7 cellular contexts compared by ENCODE assay signal in genomic region chr2:87514515-87514914, GRCh38.
A peak's percentile ranks its signal among the peaks of the same experiment; 100 is the strongest.
DNase-seq lines count a peak whose midpoint lies in the region; ATAC-seq, FAIRE-seq and TF ChIP-seq lines count a peak whose summit lies in the region.
"Not testable (repeated sequence)": the region's sequence is repeated elsewhere in the genome, so short reads cannot be mapped to it uniquely, and the experiment has no call there.

No MANE protein-coding gene starts in this region.

- H3K27ac Mint-ChIP-seq in GM23338, result not testable (repeated sequence)
- H3K27ac Mint-ChIP-seq in T-helper 17 cell, result peak overlapping the region; percentile 96

- H3K4me1 Mint-ChIP-seq in GM23338, T-helper 17 cell: not testable (repeated sequence)

- intact Hi-C loops in OCI-LY7 (cut with micrococcal nuclease; ENCODE audit: unreplicated experiment); K562 (cut with micrococcal nuclease): not testable (repeated sequence)

- H3K4me2 ChIP-seq in A549; GM23338; Karpas-422 (ENCODE audit: low read depth, low read length, poor library complexity, severe bottlenecking); OCI-LY7 (ENCODE audit: low read length); K562 (ENCODE audit: insufficient read depth, low read length): not testable (repeated sequence)

- DNase-seq in A549 (ENCODE audit: low read depth in 1 of 2, low spot score in 1 of 2); GM23338 (ENCODE audit: low spot score); Karpas-422; OCI-LY7 (ENCODE audit: low spot score); T-helper 17 cell; K562 (ENCODE audit: extremely low read depth in 1 of 4, low spot score in 3 of 4); left lobe of liver (ENCODE audit: low spot score): not testable (repeated sequence)

- TF ChIP-seq EP300 in A549 (IDR thresholded peaks at IDR 0.05); K562 (IDR thresholded peaks at IDR 0.05; ENCODE audit: low read length): not testable (repeated sequence)

- CTCF ChIA-PET in A549 (lab: Yijun Ruan, JAX); OCI-LY7 (lab: Charles Lee; ENCODE audit: unreplicated experiment); K562 (lab: Yijun Ruan, JAX; ENCODE audit: low intra/inter-chr PET ratio): not testable (repeated sequence)

- H3K4me3 ChIP-seq in A549; GM23338; Karpas-422 (ENCODE audit: low read length); OCI-LY7 (ENCODE audit: low read depth, low read length, poor library complexity, severe bottlenecking); K562: not testable (repeated sequence)

- not testable (repeated sequence) for H3K27me3 ChIP-seq in GM23338 (ENCODE audit: insufficient read depth); Karpas-422 (ENCODE audit: low read length); K562 (ENCODE audit: control insufficient read depth in 2 of 2, insufficient read depth in 2 of 2, low read length in 2 of 2)

- peak; percentile 47 to 51; a peak in 5 of 6 replicates for ATAC-seq in A549
- peak; percentile 60 for ATAC-seq in GM23338
- not testable (repeated sequence) for ATAC-seq in T-helper 17 cell
- peak; percentile 40 for ATAC-seq in K562
- ATAC-seq in left lobe of liver, result peak; percentile 28

- not testable (repeated sequence) for H3K9me1 ChIP-seq in K562 (ENCODE audit: control insufficient read depth, insufficient read depth, low read length)

- not testable (repeated sequence) for TF ChIP-seq CTCF in A549 (IDR thresholded peaks at IDR 0.05); GM23338 (conservative IDR thresholded peaks at IDR 0.05; ENCODE audit: low read depth in 2 of 2); OCI-LY7 (conservative IDR thresholded peaks at IDR 0.05; ENCODE audit: low read length); K562 (IDR thresholded peaks at IDR 0.05 in 2 of 3, conservative IDR thresholded peaks at IDR 0.05 in 1 of 3; ENCODE audit: insufficient read depth in 2 of 3, low read depth in 1 of 3, low read length in 3 of 3)

- H3K9me2 ChIP-seq in GM23338 (ENCODE audit: insufficient read depth); Karpas-422 (replicated peaks; ENCODE audit: insufficient read depth, low read length); OCI-LY7 (ENCODE audit: insufficient read depth, low read length): not testable (repeated sequence)

- H3K9ac ChIP-seq in Karpas-422 (ENCODE audit: low read length), result peak overlapping the region; percentile 55; the same call in 1 of the 2 replicates
- not testable (repeated sequence) for H3K9ac ChIP-seq in K562 (ENCODE audit: insufficient read depth in 1 of 2, low read depth in 2 of 2, low read length in 2 of 2)

- not testable (repeated sequence) for TF ChIP-seq POLR2A in A549 (IDR thresholded peaks at IDR 0.05; ENCODE audit: low read length); K562 (conservative IDR thresholded peaks at IDR 0.05)

- H3K27me3 Mint-ChIP-seq in GM23338 (ENCODE audit: insufficient read depth, low read depth, poor library complexity); T-helper 17 cell: not testable (repeated sequence)

- not testable (repeated sequence) for H4K20me1 ChIP-seq in GM23338 (replicated peaks; ENCODE audit: insufficient read depth); Karpas-422 (ENCODE audit: insufficient read depth, low read depth, low read length); OCI-LY7 (ENCODE audit: insufficient read depth, low read length); K562 (replicated peaks; ENCODE audit: control insufficient read depth, insufficient read depth, low read length)

- not testable (repeated sequence) for H3K79me2 ChIP-seq in GM23338 (replicated peaks; ENCODE audit: insufficient read depth); OCI-LY7 (ENCODE audit: insufficient read depth, low read depth, low read length)
- H3K79me2 ChIP-seq in Karpas-422 (ENCODE audit: low read length) (peaks cover 32% of the 10 kb centered on the region), K562 (ENCODE audit: control insufficient read depth, insufficient read depth, low read length) (peaks cover 46% of the 10 kb centered on the region)

- not testable (repeated sequence) for H3K4me1 ChIP-seq in A549; GM23338 (ENCODE audit: insufficient read depth); K562 (replicated peaks in 1 of 2; ENCODE audit: control insufficient read depth in 2 of 2, insufficient read depth in 2 of 2, low read length in 2 of 2)
- H3K4me1 ChIP-seq in Karpas-422 (ENCODE audit: low read length) (peaks cover 64% of the 10 kb centered on the region), OCI-LY7 (ENCODE audit: insufficient read depth, low read length, poor library complexity, severe bottlenecking) (peaks cover 38% of the 10 kb centered on the region)

- WGBS in A549 (ENCODE audit: missing lambda C conversion rate), result no CpG with 5 or more reads among the region's 7 CpGs
- WGBS in K562 (ENCODE audit: insufficient coverage, low coverage, missing lambda C conversion rate), result no CpG with 5 or more reads among the region's 7 CpGs

- not testable (repeated sequence) for H3K4me3 Mint-ChIP-seq in GM23338, T-helper 17 cell

- H3K36me3 ChIP-seq in GM23338 (ENCODE audit: insufficient read depth); Karpas-422 (ENCODE audit: insufficient read depth, low read length); OCI-LY7 (ENCODE audit: insufficient read depth, low read length); K562 (ENCODE audit: control insufficient read depth, insufficient read depth, low read length): not testable (repeated sequence)

- POLR2A ChIA-PET in A549 (lab: Yijun Ruan, JAX); OCI-LY7 (lab: Charles Lee); K562 (lab: Yijun Ruan, JAX): not testable (repeated sequence)

- H3F3A ChIP-seq in GM23338 (replicated peaks; ENCODE audit: low read depth), result not testable (repeated sequence)

- not testable (repeated sequence) for H2AFZ ChIP-seq in GM23338; Karpas-422 (ENCODE audit: low read length); OCI-LY7 (ENCODE audit: low read length); K562 (ENCODE audit: low read depth, low read length)

- in situ Hi-C loops in K562 (cut with MboI), result not testable (repeated sequence)

- not testable (repeated sequence) for FAIRE-seq in A549 (lab: Jason Lieb, UNC)
- peak; percentile 35 for FAIRE-seq in K562 (lab: Jason Lieb, UNC)

- H3K9me3 ChIP-seq in A549; Karpas-422 (ENCODE audit: low read length); OCI-LY7 (ENCODE audit: low read length); T-helper 17 cell (ENCODE audit: control insufficient read depth, low read length, poor library complexity, severe bottlenecking); K562 (replicated peaks; ENCODE audit: control insufficient read depth, insufficient read depth, low read depth, low read length): not testable (repeated sequence)

- TF ChIP-seq RAD21 in A549 (conservative IDR thresholded peaks at IDR 0.05 in 1 of 2, IDR thresholded peaks at IDR 0.05 in 1 of 2); K562 (CRISPR knock-in tag; conservative IDR thresholded peaks at IDR 0.05 in 1 of 2, IDR thresholded peaks at IDR 0.05 in 1 of 2): not testable (repeated sequence)

- H3K27ac ChIP-seq in A549; GM23338 (ENCODE audit: low read depth); K562 (ENCODE audit: extremely low read depth, low read depth, low read length): not testable (repeated sequence)
- H3K27ac ChIP-seq in Karpas-422 (ENCODE audit: low read length) (peak overlapping the region; percentile 87), OCI-LY7 (ENCODE audit: low read depth, low read length, poor library complexity, severe bottlenecking) (peak overlapping the region; percentile 47)

- not testable (repeated sequence) for H3K9me3 Mint-ChIP-seq in GM23338

- H3K36me3 Mint-ChIP-seq in GM23338 (ENCODE audit: low read depth); T-helper 17 cell (ENCODE audit: low read depth): not testable (repeated sequence)

- not testable (repeated sequence) for BruUV-seq in OCI-LY7 (replicated peaks; lab: Mats Ljungman, UMichigan); K562 (replicated peaks; lab: Mats Ljungman, UMichigan)
